ENCODE assay signal across 13 cellular contexts in genomic region chr14:71524321-71524982, GRCh38.
A peak's percentile ranks its signal among the peaks of the same experiment; 100 is the strongest.
DNase-seq lines count a peak whose midpoint lies in the region; ATAC-seq lines count a peak whose summit lies in the region.
"Had no signal": no experiment of that assay in that cellular context is flagged by ENCODE, and none has a peak within 500 bp of the region (broad histone marks: within the 10 kb centered on the region; RNA-seq: fewer than 3 reads in every experiment).

No MANE protein-coding gene starts in this region.

- H3K36me3 ChIP-seq in HAP-1 (replicated peaks): no peaks in the 10 kb centered on the region
- H3K36me3 ChIP-seq: prostate gland had no signal

- in situ Hi-C loops in HAP-1 (cut with MboI; ENCODE audit: low sequenced_read_pairs): no loop called here

- H3K4me1 Mint-ChIP-seq in activated T-helper 2 cell treated with anti-CD3 and anti-CD28 coated beads, Interferon-gamma antibody, Interleukin-2, Interleukin-4, amounts not matched to agents 10 μg/mL and 5 μg/mL and 100 μg/mL, durations not matched to agents 14 hours and 24 hours and 36 hours (ENCODE audit: low read depth): peaks cover 28% of the 10 kb centered on the region

- intact Hi-C loops in activated T-helper 2 cell treated with anti-CD3 and anti-CD28 coated beads, Interferon-gamma antibody, Interleukin-2, Interleukin-4, amounts not matched to agents 10 μg/mL and 5 μg/mL and 100 μg/mL, durations not matched to agents 14 hours and 24 hours and 36 hours (cut with micrococcal nuclease): loop anchor here (1.0 to 5.0 kb wide), 2 partner anchors 31 to 52 kb away; no protein-coding TSS in a partner anchor
- intact Hi-C loops in left colon (cut with DNase I, micrococcal nuclease): no loop called here

- H3K9me3 Mint-ChIP-seq in activated T-helper 2 cell treated with anti-CD3 and anti-CD28 coated beads, Interferon-gamma antibody, Interleukin-2, Interleukin-4, amounts not matched to agents 10 μg/mL and 5 μg/mL and 100 μg/mL, durations not matched to agents 14 hours and 24 hours and 36 hours: no peaks in the 10 kb centered on the region

- H3K27me3 ChIP-seq in HAP-1 (ENCODE audit: low read depth): no peaks in the 10 kb centered on the region
- H3K27me3 ChIP-seq: testis had no signal

- peaks cover 29% of the 10 kb centered on the region for H3K4me1 ChIP-seq in HAP-1
- H3K4me1 ChIP-seq: prostate gland, testis had no signal

- no peak for DNase-seq in activated T-helper 2 cell treated with anti-CD3 and anti-CD28 coated beads, Interferon-gamma antibody, Interleukin-2, Interleukin-4, amounts not matched to agents 10 μg/mL and 5 μg/mL and 100 μg/mL, durations not matched to agents 14 hours and 24 hours and 36 hours (ENCODE audit: low spot score)
- DNase-seq in left colon: no peak
- no peak for DNase-seq in NCI-H2029 (lab: John Stamatoyannopoulos, UW)
- DNase-seq in HAP-1 (ENCODE audit: low spot score in 2 of 2): no peak
- DNase-seq in stimulated activated CD8-positive, alpha-beta memory T cell treated with anti-CD3 and anti-CD28 coated beads, Interleukin-4, amount 100 ng/mL, for 48 hours: no peak
- DNase-seq: activated CD8-positive, alpha-beta memory T cell treated with anti-CD3 and anti-CD28 coated beads for 24 hours; Calu3; NCI-H1105; testis had no signal

- H3K4me3 Mint-ChIP-seq in activated T-helper 2 cell treated with anti-CD3 and anti-CD28 coated beads, Interferon-gamma antibody, Interleukin-2, Interleukin-4, amounts not matched to agents 10 μg/mL and 5 μg/mL and 100 μg/mL, durations not matched to agents 14 hours and 24 hours and 36 hours (ENCODE audit: low read depth): no peak overlapping the region

- H3K36me3 Mint-ChIP-seq in activated T-helper 2 cell treated with anti-CD3 and anti-CD28 coated beads, Interferon-gamma antibody, Interleukin-2, Interleukin-4, amounts not matched to agents 10 μg/mL and 5 μg/mL and 100 μg/mL, durations not matched to agents 14 hours and 24 hours and 36 hours (ENCODE audit: low read depth): peaks cover 52% of the 10 kb centered on the region

- no peaks in the 10 kb centered on the region for H3K27me3 Mint-ChIP-seq in activated T-helper 2 cell treated with anti-CD3 and anti-CD28 coated beads, Interferon-gamma antibody, Interleukin-2, Interleukin-4, amounts not matched to agents 10 μg/mL and 5 μg/mL and 100 μg/mL, durations not matched to agents 14 hours and 24 hours and 36 hours (ENCODE audit: low read depth)

- H3K27ac Mint-ChIP-seq in activated T-helper 2 cell treated with anti-CD3 and anti-CD28 coated beads, Interferon-gamma antibody, Interleukin-2, Interleukin-4, amounts not matched to agents 10 μg/mL and 5 μg/mL and 100 μg/mL, durations not matched to agents 14 hours and 24 hours and 36 hours: peak overlapping the region; percentile 63

- ATAC-seq in GM18499 (IDR thresholded peaks at IDR 0.05; ENCODE audit: insufficient read depth, unreplicated experiment) (peak; percentile 12), GM21360 (IDR thresholded peaks at IDR 0.05; ENCODE audit: unreplicated experiment) (peak; percentile 45), HG03060 (IDR thresholded peaks at IDR 0.05; ENCODE audit: low read depth, unreplicated experiment) (peak; percentile 35), left colon (no peak)

- no peaks in the 10 kb centered on the region for H3K9me3 ChIP-seq in HAP-1
- H3K9me3 ChIP-seq: prostate gland, testis had no signal

- no peak overlapping the region for H3K4me3 ChIP-seq in HAP-1
- H3K4me3 ChIP-seq: prostate gland, testis had no signal
